ENCODE assay signal across 22 cellular contexts in the genomic region with DNA sequence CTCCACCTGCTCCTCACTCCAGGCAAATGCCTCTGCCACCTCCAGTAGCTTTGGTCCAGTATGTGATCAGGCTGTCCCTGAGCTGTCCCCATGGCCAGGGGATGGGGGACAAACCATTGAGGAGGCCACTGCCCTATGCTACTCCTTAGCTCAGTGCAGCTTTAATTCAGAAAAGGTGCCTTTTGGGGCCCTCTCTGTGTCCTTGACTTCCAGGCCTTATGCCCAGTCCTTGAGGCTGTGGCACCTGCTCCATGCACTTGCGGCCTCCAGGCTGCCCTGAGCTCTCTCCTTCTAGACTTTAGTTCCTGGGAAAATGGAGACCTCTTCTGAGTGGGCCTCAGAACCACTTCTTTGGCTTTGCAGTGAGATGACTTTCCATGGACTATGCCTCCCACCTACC.
DNase-seq lines count a peak whose midpoint lies in the region; ATAC-seq and TF ChIP-seq lines count a peak whose summit lies in the region.
"Had no signal": no experiment of that assay in that cellular context is flagged by ENCODE, and none has a peak within 500 bp of the region (broad histone marks: within the 10 kb centered on the region; RNA-seq: fewer than 3 reads in every experiment).

No MANE protein-coding gene starts in this region.

- no peaks in the 10 kb centered on the region for H3K79me2 ChIP-seq in neural cell (replicated peaks; ENCODE audit: insufficient read depth, low read length)

- no peaks in the 10 kb centered on the region for H4K20me1 ChIP-seq in neural cell (ENCODE audit: insufficient read depth)

- H3K27ac Mint-ChIP-seq in stimulated activated memory B cell treated with anti-CD40 and anti-IgM and Interleukin-4, amounts not matched to agents 10 μg/mL and 1 μg/mL and 100 μg/mL, for 72 hours = no peak overlapping the region
- H3K27ac Mint-ChIP-seq: CD4-positive, CD25-positive, alpha-beta regulatory T cell; CD8-positive, alpha-beta memory T cell; HFFc6 had no signal

- H3K9me3 ChIP-seq in neural cell (ENCODE audit: low read length) = no peaks in the 10 kb centered on the region
- H3K9me3 ChIP-seq: BE2C had no signal

- H3K36me3 ChIP-seq in neural cell (ENCODE audit: insufficient read depth, low read length) = no peaks in the 10 kb centered on the region
- H3K36me3 ChIP-seq: BE2C had no signal

- H3K27ac ChIP-seq in dorsolateral prefrontal cortex (peak overlapping the region in 31 of 59 donors; percentile 3 to 78 (median 47)), neural cell (ENCODE audit: low read length) (peak overlapping the region; percentile 90)
- H3K27ac ChIP-seq: GM23248, HL-60 had no signal

- H3K27me3 Mint-ChIP-seq in stimulated activated memory B cell treated with anti-CD40 and anti-IgM and Interleukin-4, amounts not matched to agents 10 μg/mL and 1 μg/mL and 100 μg/mL, for 72 hours = no peaks in the 10 kb centered on the region
- H3K27me3 Mint-ChIP-seq: CD4-positive, CD25-positive, alpha-beta regulatory T cell had no signal

- no peak for TF ChIP-seq EP300 in neural cell (conservative IDR thresholded peaks at IDR 0.05; ENCODE audit: poor library complexity, severe bottlenecking)

- H3K4me3 ChIP-seq in dorsolateral prefrontal cortex = no peak overlapping the region
- H3K4me3 ChIP-seq in neural cell (ENCODE audit: low read length) = no peak overlapping the region
- H3K4me3 ChIP-seq: GM12878, GM23248 had no signal

- H3K9me2 ChIP-seq in neural cell (ENCODE audit: insufficient read depth, low read length) = no peaks in the 10 kb centered on the region

- TF ChIP-seq CTCF in dorsolateral prefrontal cortex (IDR thresholded peaks at IDR 0.05 in 54 of 56, conservative IDR thresholded peaks at IDR 0.05 in 2 of 56; ENCODE audit: low read depth in 1 of 56, partially characterized antibody in 56 of 56) (no peak), neural cell (IDR thresholded peaks at IDR 0.05; ENCODE audit: poor library complexity, severe bottlenecking) (no peak)

- no peak overlapping the region for H3K4me3 Mint-ChIP-seq in stimulated activated memory B cell treated with anti-CD40 and anti-IgM and Interleukin-4, amounts not matched to agents 10 μg/mL and 1 μg/mL and 100 μg/mL, for 72 hours
- H3K4me3 Mint-ChIP-seq: CD4-positive, CD25-positive, alpha-beta regulatory T cell; CD8-positive, alpha-beta memory T cell; HFFc6 had no signal

- no peak overlapping the region for H3K4me2 ChIP-seq in neural cell (ENCODE audit: low read length)

- H3K4me1 Mint-ChIP-seq in stimulated activated memory B cell treated with anti-CD40 and anti-IgM and Interleukin-4, amounts not matched to agents 10 μg/mL and 1 μg/mL and 100 μg/mL, for 72 hours = no peaks in the 10 kb centered on the region
- H3K4me1 Mint-ChIP-seq: CD4-positive, CD25-positive, alpha-beta regulatory T cell; CD8-positive, alpha-beta memory T cell had no signal

- peaks cover 4% of the 10 kb centered on the region for H3F3A ChIP-seq in neural cell (ENCODE audit: insufficient read depth, low read length, poor library complexity, severe bottlenecking)

- no peaks in the 10 kb centered on the region for H3K9me3 Mint-ChIP-seq in stimulated activated memory B cell treated with anti-CD40 and anti-IgM and Interleukin-4, amounts not matched to agents 10 μg/mL and 1 μg/mL and 100 μg/mL, for 72 hours

- DNase-seq in dorsolateral prefrontal cortex (no peak), inferior parietal cortex (ENCODE audit: extremely low spot score) (no peak), NCI-H2029 (lab: John Stamatoyannopoulos, UW) (no peak)
- DNase-seq: ACHN; BE2C; C1 segment of cervical spinal cord; CD4-positive, CD25-positive, alpha-beta regulatory T cell; CD8-positive, alpha-beta memory T cell; DMS 273 treated with DMSO at 0.1 percent for 48 hours; DMS53; DND-41; EL; GM23248; H7; HFFc6 had no signal

- no peaks in the 10 kb centered on the region for H3K27me3 ChIP-seq in dorsolateral prefrontal cortex
- H3K27me3 ChIP-seq in neural cell (ENCODE audit: insufficient read depth, low read depth, low read length) = no peaks in the 10 kb centered on the region
- H3K27me3 ChIP-seq: BE2C had no signal

- no peaks in the 10 kb centered on the region for H3K36me3 Mint-ChIP-seq in stimulated activated memory B cell treated with anti-CD40 and anti-IgM and Interleukin-4, amounts not matched to agents 10 μg/mL and 1 μg/mL and 100 μg/mL, for 72 hours
- H3K36me3 Mint-ChIP-seq: CD4-positive, CD25-positive, alpha-beta regulatory T cell; CD8-positive, alpha-beta memory T cell had no signal

- intact Hi-C loops in dorsolateral prefrontal cortex (cut with DNase I) = no loop called here

- no peak for TF ChIP-seq RAD21 in neural cell (conservative IDR thresholded peaks at IDR 0.05)

- H2AFZ ChIP-seq in neural cell (ENCODE audit: low read depth, low read length) = no peak overlapping the region
- H2AFZ ChIP-seq: GM23248 had no signal

- H3K9ac ChIP-seq in neural cell (ENCODE audit: low read length) = peak overlapping the region; percentile 21
- H3K9ac ChIP-seq: GM23248 had no signal

- peak; percentile 13 for ATAC-seq in stimulated activated memory B cell treated with anti-CD40 and anti-IgM and Interleukin-4, amounts not matched to agents 10 μg/mL and 1 μg/mL and 100 μg/mL, for 72 hours
- ATAC-seq in GM21367 (IDR thresholded peaks at IDR 0.05; ENCODE audit: unreplicated experiment) (no peak), SK-N-SH treated with all-trans-retinoic acid at 6 μM for 48 hours (no peak)
- ATAC-seq: GM12878, HCT116 had no signal

TF ChIP-seq in neural cell, 6 proteins besides CTCF, POLR2A, EP300 and RAD21:
- TF ChIP-seq MXI1 (conservative IDR thresholded peaks at IDR 0.05; ENCODE audit: poor library complexity, severe bottlenecking) = no peak
- no peak for TF ChIP-seq SMC3 (conservative IDR thresholded peaks at IDR 0.05; ENCODE audit: poor library complexity)
- TF ChIP-seq POLR2AphosphoS5 (IDR thresholded peaks at IDR 0.05) = no peak
- TF ChIP-seq EZH2 (IDR thresholded peaks at IDR 0.05; ENCODE audit: borderline replicate concordance, insufficient read depth, low read length, poor library complexity, severe bottlenecking) = no peak
- no peak for TF ChIP-seq REST (IDR thresholded peaks at IDR 0.05; ENCODE audit: borderline replicate concordance)
- TF ChIP-seq TAF1 (IDR thresholded peaks at IDR 0.05; ENCODE audit: low read depth) = no peak

TF ChIP-seq in SK-N-SH treated with all-trans-retinoic acid at 6 μM for 48 hours, 23 proteins besides CTCF, POLR2A, EP300 and RAD21:
- no peak for TF ChIP-seq PPARA (CRISPR knock-in tag; IDR thresholded peaks at IDR 0.05; ENCODE audit: borderline replicate concordance)
